12 cellular contexts compared by ENCODE assay signal in the genomic region with DNA sequence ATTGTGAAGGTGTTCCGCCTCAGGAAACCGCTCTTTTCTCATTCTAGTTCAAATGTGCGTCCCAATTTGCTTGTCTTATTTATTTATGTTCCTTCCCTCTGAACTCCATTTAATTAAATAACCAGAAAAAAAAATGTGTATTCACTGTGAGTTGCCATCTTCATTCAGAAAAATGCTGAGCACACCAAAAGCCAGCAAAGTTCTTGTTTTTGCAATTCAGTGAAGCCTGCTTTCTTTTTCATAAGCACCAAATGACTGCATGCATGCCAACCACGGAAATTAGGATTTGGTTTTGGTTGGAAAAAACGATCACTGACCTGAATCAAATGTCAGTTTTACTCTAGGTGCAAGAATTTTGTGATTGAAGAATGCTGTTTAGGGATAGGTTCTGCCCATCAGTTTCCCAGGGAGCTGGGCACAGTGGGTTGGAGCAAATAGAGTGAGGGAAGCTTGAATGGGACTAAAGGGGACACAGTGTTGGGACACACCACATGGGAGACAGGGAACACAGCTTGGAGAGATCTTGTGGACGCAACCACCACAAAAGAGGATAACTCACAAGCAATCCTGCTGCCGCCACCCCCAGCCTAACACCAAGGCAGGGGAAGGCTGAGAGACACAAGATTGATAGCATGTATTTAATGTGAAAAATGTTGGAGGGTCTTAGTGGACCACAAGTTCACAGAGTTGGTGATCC.
"Had no signal": no experiment of that assay in that cellular context is flagged by ENCODE, and none has a peak within 500 bp of the region (broad histone marks: within the 10 kb centered on the region; RNA-seq: fewer than 3 reads in every experiment).

No MANE protein-coding gene starts in this region.

- H3K4me3 Mint-ChIP-seq: T-helper 1 cell treated with Interleukin-12 subunit alpha and Interleukin-12 subunit beta and Interleukin-4 antibody, amounts not matched to agents 30 μg/mL and 1 μg/mL, for 36 hours; WTC11 had no signal

- H3K36me3 ChIP-seq: cardiac muscle cell, gastrocnemius medialis, left lung, tibial artery had no signal

- H3K27ac Mint-ChIP-seq: T-helper 1 cell treated with Interleukin-12 subunit alpha and Interleukin-12 subunit beta and Interleukin-4 antibody, amounts not matched to agents 30 μg/mL and 1 μg/mL, for 36 hours had no signal

- H3K9me3 Mint-ChIP-seq: T-helper 1 cell treated with Interleukin-12 subunit alpha and Interleukin-12 subunit beta and Interleukin-4 antibody, amounts not matched to agents 30 μg/mL and 1 μg/mL, for 36 hours had no signal

- H3K4me1 ChIP-seq: left lung had no signal

- H3K27ac ChIP-seq: cardiac muscle cell, left lung, tibial artery had no signal

- H3K9me3 ChIP-seq: gastrocnemius medialis, left lung, tibial artery had no signal

- DNase-seq: activated CD4-positive, alpha-beta T cell treated with anti-CD3 and anti-CD28 coated beads, Interleukin-2, amount 50 U/mL, for 4 hours; activated CD8-positive, alpha-beta memory T cell treated with anti-CD3 and anti-CD28 coated beads, Interleukin-2, amount 50 U/mL, for 4 hours; activated naive CD4-positive, alpha-beta T cell; effector CD4-positive, alpha-beta T cell; gastrocnemius medialis; left lung; small intestine; tibial artery had no signal

- H3K36me3 Mint-ChIP-seq: WTC11 had no signal

- H3K27me3 ChIP-seq: cardiac muscle cell, gastrocnemius medialis, tibial artery had no signal

- ATAC-seq: gastrocnemius medialis, left lung, SK-N-SH treated with all-trans-retinoic acid at 6 μM for 48 hours, WTC11 had no signal

- H3K4me3 ChIP-seq: cardiac muscle cell, gastrocnemius medialis, left lung, tibial artery had no signal
